In the genomic region with DNA sequence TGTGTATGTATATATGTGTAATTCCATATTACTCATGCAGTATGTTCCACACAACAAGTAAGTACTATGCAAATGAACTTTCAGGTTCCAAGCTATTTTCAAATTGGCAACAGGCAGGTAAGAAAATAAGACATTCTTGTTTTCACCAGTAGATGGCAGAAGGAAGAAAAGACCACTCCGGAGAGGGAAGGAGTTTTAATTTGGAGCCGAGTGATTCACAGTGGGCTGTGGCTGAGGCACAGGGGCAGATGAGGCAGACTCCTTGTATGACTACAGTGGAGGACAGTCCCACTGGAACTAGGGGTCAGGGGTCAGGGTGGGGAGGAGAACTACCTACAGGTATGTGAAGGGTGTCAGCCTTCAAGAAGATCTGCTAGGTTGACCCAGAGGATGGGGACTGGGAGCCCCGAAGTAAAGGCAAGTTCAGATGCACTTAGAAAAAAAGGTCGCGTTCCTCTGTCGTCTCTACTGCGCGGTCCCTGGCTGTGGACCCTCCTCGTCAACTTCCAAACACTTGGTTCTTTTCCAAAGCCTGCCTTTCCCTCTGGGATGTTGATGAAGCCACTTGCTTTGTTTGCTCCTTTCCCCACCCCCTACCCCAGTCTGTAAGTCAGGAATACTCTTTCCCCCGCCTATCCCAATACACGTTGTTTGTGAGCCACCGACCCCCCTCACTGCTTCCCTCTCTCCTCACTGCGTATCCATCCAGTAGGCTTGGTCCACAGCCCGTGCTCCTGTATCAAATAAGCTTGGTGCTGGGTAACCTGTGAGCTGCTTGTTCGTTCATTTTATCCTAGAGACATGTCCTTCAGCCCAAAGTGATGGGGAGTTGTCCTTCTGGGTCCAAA, we compare ENCODE assay signal across 8 cellular contexts. TPM values are rescaled to one million over a fixed set of nuclear protein-coding genes. Genes with fewer than 3 reads are reported as not detected.
DNase-seq lines count a peak whose midpoint lies in the region; ATAC-seq and TF ChIP-seq lines count a peak whose summit lies in the region.

No MANE protein-coding gene starts in this region.

- H3K27me3 ChIP-seq in Karpas-422 (ENCODE audit: low read length), result no peaks in the 10 kb centered on the region

- no peaks in the 10 kb centered on the region for H3K79me2 ChIP-seq in Karpas-422 (ENCODE audit: low read length)

- no peaks in the 10 kb centered on the region for H4K20me1 ChIP-seq in Karpas-422 (ENCODE audit: insufficient read depth, low read depth, low read length)

- no peaks in the 10 kb centered on the region for H3K9me2 ChIP-seq in Karpas-422 (replicated peaks; ENCODE audit: insufficient read depth, low read length)

- H3K9ac ChIP-seq in Karpas-422 (ENCODE audit: low read length), result no peak overlapping the region

- peak; percentile 44 for ATAC-seq in Right ventricle myocardium inferior
- ATAC-seq in SK-N-SH treated with all-trans-retinoic acid at 6 μM for 48 hours, result peak; percentile 68
- no peak for ATAC-seq in HG03565 (IDR thresholded peaks at IDR 0.05; ENCODE audit: unreplicated experiment)

- H3K36me3 ChIP-seq in Karpas-422 (ENCODE audit: insufficient read depth, low read length), result peaks cover 7% of the 10 kb centered on the region; the same call in 1 of the 2 replicates

- H3K4me3 ChIP-seq in Karpas-422 (ENCODE audit: low read length), result no peak overlapping the region

- H3K27ac ChIP-seq in Karpas-422 (ENCODE audit: low read length), result no peak overlapping the region

- H3K4me1 ChIP-seq in Karpas-422 (ENCODE audit: low read length), result no peaks in the 10 kb centered on the region

- no peak for DNase-seq in Right ventricle myocardium inferior (ENCODE audit: missing footprints)
- DNase-seq in cardiac septum (ENCODE audit: low spot score), result no peak
- peak; percentile 50 for DNase-seq in Karpas-422
- peak; percentile 74 for DNase-seq in amniotic epithelial cell (ENCODE audit: low read depth)
- DNase-seq in iPS DF 4.7 (ENCODE audit: extremely low read depth, low spot score), result peak; percentile 25
- peak; percentile 17 to 33 for DNase-seq in stimulated activated CD4-positive, alpha-beta T cell treated with anti-CD3 and anti-CD28 coated beads, Interleukin-12 subunit alpha, Interleukin-12 subunit beta, amount 100 ng/mL, for 24 hours (ENCODE audit: low read depth in 2 of 2)

- intact Hi-C loops in Right ventricle myocardium inferior (cut with DNase I), result loop anchor here (5.0 to 10.0 kb wide), 3 partner anchors 58 to 375 kb away; partner anchors contain the start of gene GPRC5A
- intact Hi-C loops in cardiac septum (cut with DNase I), result no loop called here

- no peak overlapping the region for H2AFZ ChIP-seq in Karpas-422 (ENCODE audit: low read length)

- H3K4me2 ChIP-seq in Karpas-422 (ENCODE audit: low read depth, low read length, poor library complexity, severe bottlenecking), result no peak overlapping the region

- no peaks in the 10 kb centered on the region for H3K9me3 ChIP-seq in Karpas-422 (ENCODE audit: low read length)

TF ChIP-seq in SK-N-SH treated with all-trans-retinoic acid at 6 μM for 48 hours, 23 proteins besides CTCF, POLR2A, EP300 and RAD21:
- no peak for TF ChIP-seq POU6F1 (CRISPR knock-in tag; IDR thresholded peaks at IDR 0.05; ENCODE audit: borderline replicate concordance, low read depth)

RNA-seq across cellular contexts. Expression of gene DDX47, which starts 24.1 kb away (rescaled TPM):
- 26.5 TPM for total RNA-seq in Right ventricle myocardium inferior
- 25.5 TPM for total RNA-seq in cardiac septum
- total RNA-seq in Karpas-422 (2014; rRNA removed; shearing (Covaris generic); ENCODE audit: low replicate concordance), result 26.8 and 39.2 TPM in 2 replicates

RNA-seq across cellular contexts. Expression of gene APOLD1, which starts 51.8 kb away (rescaled TPM):
- total RNA-seq in Right ventricle myocardium inferior, result 19.7 TPM
- total RNA-seq in cardiac septum, result 13.0 TPM
- 1.4 and 1.5 TPM in 2 replicates for total RNA-seq in Karpas-422 (2014; rRNA removed; shearing (Covaris generic); ENCODE audit: low replicate concordance)

RNA-seq across cellular contexts. Expression of gene GPRC5A, which starts 54.1 kb away (rescaled TPM):
- total RNA-seq in Right ventricle myocardium inferior, result 1.7 TPM
- total RNA-seq in cardiac septum, result 0.78 TPM
- total RNA-seq in Karpas-422 (2014; rRNA removed; shearing (Covaris generic); ENCODE audit: low replicate concordance), result not detected in 2 replicates

Comparison
In these comparisons a context has a peak if more than half of its experiments do, and no peak if none do; other contexts are left out.
1. DNase-seq: peak in Karpas-422 (single experiment), amniotic epithelial cell (single experiment), iPS DF 4.7 (single experiment) and stimulated activated CD4-positive, alpha-beta T cell treated with anti-CD3 and anti-CD28 coated beads, Interleukin-12 subunit alpha, Interleukin-12 subunit beta, amount 100 ng/mL, for 24 hours (2 of 2); none in Right ventricle myocardium inferior (single experiment) and cardiac septum (single experiment).